ENCODE assay signal across 1 cellular context in genomic region chr14:103616635-103617300, GRCh38.
TF ChIP-seq lines count a peak whose summit lies in the region.

No MANE protein-coding gene starts in this region.

TF ChIP-seq in HepG2, 621 proteins besides CTCF, POLR2A, EP300 and RAD21 (continued from another document):
- TF ChIP-seq, protein P1, sequence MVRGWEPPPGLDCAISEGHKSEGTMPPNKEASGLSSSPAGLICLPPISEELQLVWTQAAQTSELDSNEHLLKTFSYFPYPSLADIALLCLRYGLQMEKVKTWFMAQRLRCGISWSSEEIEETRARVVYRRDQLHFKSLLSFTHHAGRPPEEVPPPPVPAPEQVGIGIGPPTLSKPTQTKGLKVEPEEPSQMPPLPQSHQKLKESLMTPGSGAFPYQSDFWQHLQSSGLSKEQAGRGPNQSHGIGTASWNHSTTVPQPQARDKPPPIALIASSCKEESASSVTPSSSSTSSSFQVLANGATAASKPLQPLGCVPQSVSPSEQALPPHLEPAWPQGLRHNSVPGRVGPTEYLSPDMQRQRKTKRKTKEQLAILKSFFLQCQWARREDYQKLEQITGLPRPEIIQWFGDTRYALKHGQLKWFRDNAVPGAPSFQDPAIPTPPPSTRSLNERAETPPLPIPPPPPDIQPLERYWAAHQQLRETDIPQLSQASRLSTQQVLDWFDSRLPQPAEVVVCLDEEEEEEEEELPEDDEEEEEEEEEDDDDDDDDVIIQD (CRISPR knock-in tag; IDR thresholded peaks at IDR 0.05; ENCODE audit: low read depth), result no peak
- no peak for TF ChIP-seq ZSCAN5A (CRISPR knock-in tag; IDR thresholded peaks at IDR 0.05; ENCODE audit: borderline replicate concordance)
- TF ChIP-seq CAMTA2 (CRISPR knock-in tag; IDR thresholded peaks at IDR 0.05; ENCODE audit: borderline replicate concordance), result no peak
- TF ChIP-seq, protein P2, sequence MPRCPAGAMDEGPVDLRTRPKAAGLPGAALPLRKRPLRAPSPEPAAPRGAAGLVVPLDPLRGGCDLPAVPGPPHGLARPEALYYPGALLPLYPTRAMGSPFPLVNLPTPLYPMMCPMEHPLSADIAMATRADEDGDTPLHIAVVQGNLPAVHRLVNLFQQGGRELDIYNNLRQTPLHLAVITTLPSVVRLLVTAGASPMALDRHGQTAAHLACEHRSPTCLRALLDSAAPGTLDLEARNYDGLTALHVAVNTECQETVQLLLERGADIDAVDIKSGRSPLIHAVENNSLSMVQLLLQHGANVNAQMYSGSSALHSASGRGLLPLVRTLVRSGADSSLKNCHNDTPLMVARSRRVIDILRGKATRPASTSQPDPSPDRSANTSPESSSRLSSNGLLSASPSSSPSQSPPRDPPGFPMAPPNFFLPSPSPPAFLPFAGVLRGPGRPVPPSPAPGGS (CRISPR knock-in tag; IDR thresholded peaks at IDR 0.05), result no peak
- TF ChIP-seq, protein P3, sequence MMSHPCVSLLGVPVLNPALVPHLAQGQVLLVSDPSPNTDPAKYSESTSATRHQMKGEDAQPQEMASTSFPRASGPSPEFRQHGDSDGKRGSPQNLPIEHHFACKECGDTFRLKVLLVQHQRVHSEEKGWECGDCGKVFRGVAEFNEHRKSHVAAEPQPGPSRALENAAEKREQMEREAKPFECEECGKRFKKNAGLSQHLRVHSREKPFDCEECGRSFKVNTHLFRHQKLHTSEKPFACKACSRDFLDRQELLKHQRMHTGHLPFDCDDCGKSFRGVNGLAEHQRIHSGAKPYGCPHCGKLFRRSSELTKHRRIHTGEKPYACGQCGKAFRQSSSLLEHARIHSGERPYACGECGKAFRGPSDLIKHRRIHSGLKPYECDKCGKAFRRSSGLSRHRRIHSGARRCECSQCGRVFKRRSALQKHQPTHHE (CRISPR knock-in tag; IDR thresholded peaks at IDR 0.05; ENCODE audit: borderline replicate concordance), result no peak
- no peak for TF ChIP-seq ZNF674 (CRISPR knock-in tag; IDR thresholded peaks at IDR 0.05; ENCODE audit: low read depth)
- TF ChIP-seq ZNF577 (CRISPR knock-in tag; IDR thresholded peaks at IDR 0.05; ENCODE audit: borderline replicate concordance, low read depth), result no peak
- TF ChIP-seq ZNF652 (CRISPR knock-in tag; IDR thresholded peaks at IDR 0.05; ENCODE audit: borderline replicate concordance, low read depth), result no peak
TF ChIP-seq in HepG2: peak in this region for 10.
